In the genomic region with DNA sequence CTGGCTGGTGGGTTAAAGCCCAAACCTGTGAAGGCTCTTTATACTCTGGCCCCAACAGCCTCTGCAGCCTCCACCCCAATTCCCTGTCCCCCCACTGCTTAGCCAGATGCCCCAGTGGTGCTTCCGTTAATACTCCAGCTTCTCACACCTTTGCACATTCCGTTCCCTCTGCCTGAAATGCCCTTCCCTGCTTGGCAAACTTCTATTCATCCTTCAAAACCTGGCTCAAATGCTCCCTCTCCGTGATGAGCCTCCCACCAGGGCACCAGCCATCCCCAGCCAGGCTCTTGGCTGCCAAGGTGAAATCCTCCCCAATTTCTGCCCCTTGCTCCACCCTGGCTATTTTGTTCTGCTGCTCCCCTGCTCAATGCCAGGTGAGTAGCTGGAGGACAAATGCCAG, we compare ENCODE assay signal across 20 cellular contexts. TPM values are rescaled to one million over a fixed set of nuclear protein-coding genes. Genes with fewer than 3 reads are reported as not detected.
DNase-seq lines count a peak whose midpoint lies in the region; ATAC-seq and TF ChIP-seq lines count a peak whose summit lies in the region.
"Had no signal": no experiment of that assay in that cellular context is flagged by ENCODE, and none has a peak within 500 bp of the region (broad histone marks: within the 10 kb centered on the region; RNA-seq: fewer than 3 reads in every experiment).

No MANE protein-coding gene starts in this region.

- H3K4me1 Mint-ChIP-seq in MCF 10A (ENCODE audit: insufficient read depth, unreplicated experiment) = no peaks in the 10 kb centered on the region

- H3K36me3 Mint-ChIP-seq in MCF 10A (ENCODE audit: insufficient read depth, unreplicated experiment) = peaks cover 4% of the 10 kb centered on the region

- H3K4me2 ChIP-seq in MM.1S (ENCODE audit: low read depth, low read length) (0 out of 2 replicates have a peak overlapping the region, but pooled peaks have one; percentile 15), osteoblast (ENCODE audit: insufficient read depth, low read length) (no peak overlapping the region)
- H3K4me2 ChIP-seq: KMS-11 had no signal

- DNase-seq in breast epithelium (ENCODE audit: low spot score in 2 of 2) (no peak), MCF 10A (ENCODE audit: unreplicated experiment) (no peak), MM.1S (no peak), right lobe of liver (no peak), osteoblast (ENCODE audit: insufficient read length, low spot score, missing footprints) (peak; percentile 32), AML-193 (lab: John Stamatoyannopoulos, UW) (no peak), adrenal gland (no peak)
- no peak for DNase-seq in activated CD8-positive, alpha-beta memory T cell treated with anti-CD3 and anti-CD28 coated beads, Interleukin-2, amount 50 U/mL, for 4 hours
- DNase-seq: 8988T, COR-L47, GOT3, IMR-90, MV-4-11, NCI-H1105 treated with DMSO at 0.1 percent for 48 hours, NCI-H2029 treated with DMSO at 0.1 percent for 48 hours, NCI-H2171, NCI-H345, NCI-H524, SJCRH30 had no signal

- H3K9me3 ChIP-seq in breast epithelium = no peaks in the 10 kb centered on the region
- H3K9me3 ChIP-seq in MM.1S (replicated peaks; ENCODE audit: insufficient read depth, low read length) = no peaks in the 10 kb centered on the region
- H3K9me3 ChIP-seq in right lobe of liver = no peaks in the 10 kb centered on the region
- H3K9me3 ChIP-seq in osteoblast (ENCODE audit: low read depth, low read length) = no peaks in the 10 kb centered on the region
- H3K9me3 ChIP-seq in adrenal gland (replicated peaks in 1 of 3) = no peaks in the 10 kb centered on the region
- H3K9me3 ChIP-seq: SJCRH30 had no signal

- no peak for ATAC-seq in right lobe of liver

- peak overlapping the region in 1 of 2 donors; percentile 55 for H3K27ac ChIP-seq in breast epithelium
- no peak overlapping the region for H3K27ac ChIP-seq in MM.1S (ENCODE audit: low read length)
- no peak overlapping the region for H3K27ac ChIP-seq in right lobe of liver
- H3K27ac ChIP-seq in osteoblast (ENCODE audit: low read depth, low read length) = no peak overlapping the region
- no peak overlapping the region for H3K27ac ChIP-seq in adrenal gland
- H3K27ac ChIP-seq: KMS-11, SJCRH30 had no signal

- POLR2A ChIA-PET in MCF 10A (lab: Yijun Ruan, JAX) = interaction anchor here (1.1 kb wide), 1 partner anchor 159 kb away, joined by 3 read pairs; no protein-coding TSS in a partner anchor

- H3K79me2 ChIP-seq in MM.1S (ENCODE audit: low read length) (no peaks in the 10 kb centered on the region), osteoblast (ENCODE audit: insufficient read depth, low read length) (no peaks in the 10 kb centered on the region)

- H3K9ac ChIP-seq in MM.1S (ENCODE audit: low read length) = no peak overlapping the region
- H3K9ac ChIP-seq: KMS-11 had no signal

- no peaks in the 10 kb centered on the region for H3K27me3 ChIP-seq in breast epithelium
- peaks cover 3% of the 10 kb centered on the region; the same call in 1 of the 2 replicates for H3K27me3 ChIP-seq in MM.1S (replicated peaks; ENCODE audit: insufficient read depth, low read length)
- no peaks in the 10 kb centered on the region for H3K27me3 ChIP-seq in right lobe of liver
- H3K27me3 ChIP-seq in osteoblast (ENCODE audit: insufficient read depth, low read length) = no peaks in the 10 kb centered on the region
- no peaks in the 10 kb centered on the region for H3K27me3 ChIP-seq in adrenal gland
- H3K27me3 ChIP-seq: SJCRH30 had no signal

- no TSS peak for BruUV-seq in MCF 10A (replicated peaks; lab: Mats Ljungman, UMichigan)

- WGBS in right lobe of liver (ENCODE audit: insufficient coverage, low coverage, low lambda C conversion rate, missing lambda C conversion rate) = 86% methylated on average over 3 of the region's 3 CpGs
- 93 to 96% (median 94%) methylated on average over 3 of the region's 3 CpGs for WGBS in adrenal gland, 4 donors

- no peak overlapping the region for H3K4me3 Mint-ChIP-seq in MCF 10A (ENCODE audit: unreplicated experiment)

- TF ChIP-seq CTCF in breast epithelium (IDR thresholded peaks at IDR 0.05) = no peak
- TF ChIP-seq CTCF in MCF 10A (IDR thresholded peaks at IDR 0.05; ENCODE audit: unreplicated experiment) = no peak
- TF ChIP-seq CTCF in MM.1S (IDR thresholded peaks at IDR 0.05; ENCODE audit: low read length) = no peak
- TF ChIP-seq CTCF in right lobe of liver (IDR thresholded peaks at IDR 0.05) = no peak
- TF ChIP-seq CTCF in osteoblast (IDR thresholded peaks at IDR 0.05; ENCODE audit: extremely low read depth, low read depth, low read length) = no peak
- no peak for TF ChIP-seq CTCF in adrenal gland (IDR thresholded peaks at IDR 0.05)

- CTCF ChIA-PET in MCF 10A (lab: Yijun Ruan, JAX) = interaction anchor here (0.6 to 10.2 kb wide), 5 partner anchors 45 to 179 kb away, joined by 3 to 217 read pairs (median 149); a partner anchor contains a TSS

- H4K20me1 ChIP-seq in MM.1S (ENCODE audit: insufficient read depth, low read length) = no peaks in the 10 kb centered on the region
- no peaks in the 10 kb centered on the region for H4K20me1 ChIP-seq in osteoblast (ENCODE audit: insufficient read depth, low read length)

- H3K36me3 ChIP-seq in breast epithelium (no peaks in the 10 kb centered on the region), MM.1S (replicated peaks; ENCODE audit: insufficient read depth, low read length) (no peaks in the 10 kb centered on the region), right lobe of liver (no peaks in the 10 kb centered on the region), osteoblast (ENCODE audit: insufficient read depth, low read length) (no peaks in the 10 kb centered on the region), adrenal gland (replicated peaks in 1 of 2) (peaks cover 0 to 39% of the 10 kb centered on the region in 2 donors)
- H3K36me3 ChIP-seq: SJCRH30 had no signal

- no peaks in the 10 kb centered on the region for H3K27me3 Mint-ChIP-seq in MCF 10A (ENCODE audit: insufficient read depth, unreplicated experiment)

- H3K4me1 ChIP-seq in breast epithelium = no peaks in the 10 kb centered on the region
- H3K4me1 ChIP-seq in MM.1S (ENCODE audit: low read length) = peaks cover 10% of the 10 kb centered on the region
- H3K4me1 ChIP-seq in right lobe of liver = peaks cover 0 to 3% (median 0%) of the 10 kb centered on the region in 4 donors
- H3K4me1 ChIP-seq in osteoblast (ENCODE audit: insufficient read depth, low read length) = no peaks in the 10 kb centered on the region
- peaks cover 0 to 9% of the 10 kb centered on the region in 2 donors for H3K4me1 ChIP-seq in adrenal gland (replicated peaks in 1 of 2)
- H3K4me1 ChIP-seq: SJCRH30 had no signal

- 0 out of 2 replicates have a peak overlapping the region, but pooled peaks have one; percentile 41 for H2AFZ ChIP-seq in MM.1S (ENCODE audit: low read length)
- no peak overlapping the region for H2AFZ ChIP-seq in osteoblast (ENCODE audit: low read length)

- no peaks in the 10 kb centered on the region for H3F3A ChIP-seq in MM.1S (ENCODE audit: insufficient read depth, low read length)

- TF ChIP-seq POLR2A in breast epithelium (IDR thresholded peaks at IDR 0.05) (no peak), right lobe of liver (IDR thresholded peaks at IDR 0.05) (no peak), adrenal gland (IDR thresholded peaks at IDR 0.05) (no peak)

- no peak overlapping the region for H3K27ac Mint-ChIP-seq in MCF 10A (ENCODE audit: low read depth, unreplicated experiment)

- H3K4me3 ChIP-seq in breast epithelium = peak overlapping the region in 2 of 3 donors; percentile 19 to 32
- no peak overlapping the region for H3K4me3 ChIP-seq in MM.1S (ENCODE audit: low read length)
- peak overlapping the region; percentile 32 to 36 (median 33) for H3K4me3 ChIP-seq in right lobe of liver
- H3K4me3 ChIP-seq in osteoblast (ENCODE audit: insufficient read depth, low read length) = no peak overlapping the region
- H3K4me3 ChIP-seq in adrenal gland = no peak overlapping the region
- H3K4me3 ChIP-seq: SJCRH30 had no signal

- no peaks in the 10 kb centered on the region for H3K9me3 Mint-ChIP-seq in MCF 10A (ENCODE audit: unreplicated experiment)

- H3K9me2 ChIP-seq in MM.1S (replicated peaks; ENCODE audit: insufficient read depth, low read length) = no peaks in the 10 kb centered on the region

- intact Hi-C loops in breast epithelium (cut with DNase I; ENCODE audit: low total_unique reads) (loop anchor here (10.0 kb wide), 1 partner anchor 171 kb away; no protein-coding TSS in a partner anchor), MCF 10A (cut with micrococcal nuclease) (no loop called here), right lobe of liver (cut with DNase I) (loop anchor here in 1 of 2 donors (10.0 kb wide), 1 partner anchor 171 kb away; no protein-coding TSS in a partner anchor), adrenal gland (cut with DNase I) (no loop called here)

RNA-seq across cellular contexts. Expression of a gene that starts 12.5 kb away (rescaled TPM):
- total RNA-seq in breast epithelium (100 to 1,000 TPM in 2 of 3 donors, 10 to 100 TPM in 1; 38.8 to 156 (median 112) TPM), MCF 10A (2022) (145 and 184 TPM in 2 replicates), right lobe of liver (10 to 100 TPM; 13.0 to 69.8 (median 22.7) TPM), osteoblast (127 and 144 TPM in 2 replicates), adrenal gland (100 to 1,000 TPM in 6 of 8 donors, 10 to 100 TPM in 2; 74.5 to 145 (median 112) TPM)
- 100 to 1,000 TPM in 2 of 3 donors, 10 to 100 TPM in 1; 98.2 to 175 (median 103) TPM for polyA plus RNA-seq in adrenal gland

RNA-seq across cellular contexts. Expression of a gene that starts 13.5 kb away (rescaled TPM):
- total RNA-seq in breast epithelium (10 to 100 TPM; 11.7 to 27.9 (median 22.6) TPM), MCF 10A (2022) (2.3 and 4.5 TPM in 2 replicates), right lobe of liver (1 to 10 TPM; 3.2 to 9.1 (median 4.2) TPM), osteoblast (15.9 and 20.3 TPM in 2 replicates), adrenal gland (10 to 100 TPM; 10.9 to 23.7 (median 20.1) TPM)
- polyA plus RNA-seq in adrenal gland = 10 to 100 TPM in 2 of 3 donors, 1 to 10 TPM in 1; 2.7 to 17.4 (median 15.5) TPM

RNA-seq across cellular contexts. Expression of a gene that starts 46.3 kb away (rescaled TPM):
- total RNA-seq in breast epithelium (10 to 100 TPM in 1 of 3 donors, 1 to 10 TPM in 2; 3.7 to 10.1 (median 5.9) TPM), MCF 10A (2022) (2.5 and 3.2 TPM in 2 replicates), right lobe of liver (1 to 10 TPM in 3 of 6 experiments, under 1 TPM in 3; 0.55 to 2.3 (median 0.91) TPM), osteoblast (5.6 and 8.0 TPM in 2 replicates), adrenal gland (1 to 10 TPM; 2.4 to 5.2 (median 3.9) TPM)
- 1 to 10 TPM; 1.4 to 6.8 (median 4.8) TPM for polyA plus RNA-seq in adrenal gland

Comparison
In these comparisons a context has a peak if more than half of its experiments do, and no peak if none do; other contexts are left out.
1. H3K4me3 ChIP-seq: peak in breast epithelium (2 of 3) and right lobe of liver (3 of 3); none in MM.1S (single experiment), osteoblast (single experiment) and adrenal gland (0 of 4).